Comparison of ENCODE assay signal across 16 cellular contexts in the genomic region with DNA sequence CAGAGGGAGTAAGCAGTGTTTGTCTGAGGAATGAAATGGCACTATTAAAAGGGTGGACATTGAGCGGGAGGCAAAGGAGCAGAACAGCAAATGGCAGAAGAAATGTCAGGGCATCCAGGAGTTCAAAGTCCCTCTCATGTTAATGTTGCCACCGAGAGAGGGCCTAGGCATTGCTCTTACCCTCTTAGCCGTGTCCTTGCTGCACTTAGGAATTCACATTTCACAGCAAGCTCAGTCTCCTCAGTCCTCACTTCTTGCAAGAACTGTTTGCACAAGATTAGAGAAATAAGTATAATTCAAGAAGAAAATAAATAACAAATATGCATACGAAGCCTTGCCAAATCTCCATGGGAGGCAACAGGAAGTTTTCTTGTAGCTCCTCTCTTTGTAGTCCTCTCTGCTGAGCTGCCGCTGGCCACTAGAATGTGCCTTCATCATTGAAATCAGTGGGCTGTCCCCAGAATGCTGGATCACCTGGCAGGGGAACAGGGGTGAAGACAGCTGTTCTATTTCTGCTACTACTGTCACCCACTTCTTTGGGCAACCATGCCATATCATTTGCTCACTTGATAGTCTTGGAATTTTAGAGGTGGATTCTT.
DNase-seq lines count a peak whose midpoint lies in the region; ATAC-seq, FAIRE-seq and TF ChIP-seq lines count a peak whose summit lies in the region.
"Had no signal": no experiment of that assay in that cellular context is flagged by ENCODE, and none has a peak within 500 bp of the region (broad histone marks: within the 10 kb centered on the region; RNA-seq: fewer than 3 reads in every experiment).

No MANE protein-coding gene starts in this region.

- H3K9me3 ChIP-seq in left lung (no peaks in the 10 kb centered on the region), gastrocnemius medialis (no peaks in the 10 kb centered on the region)
- H3K9me3 ChIP-seq: BLaER1, Caco-2 had no signal

- H3K4me3 ChIP-seq in left lung: no peak overlapping the region
- H3K4me3 ChIP-seq in gastrocnemius medialis: no peak overlapping the region
- H3K4me3 ChIP-seq: BLaER1, GM12878 had no signal

- no peak for FAIRE-seq in D721Med (lab: Jason Lieb, UNC)
- FAIRE-seq: GM12878, GM18507 had no signal

- H3K4me1 Mint-ChIP-seq in activated CD4-positive, alpha-beta T cell treated with anti-CD3 and anti-CD28 coated beads, Interleukin-2, amount 10 ng/mL, durations not matched to agents 24 days and 14 days: no peaks in the 10 kb centered on the region
- H3K4me1 Mint-ChIP-seq in nephron progenitor cell: peaks cover 32% of the 10 kb centered on the region
- H3K4me1 Mint-ChIP-seq: CD8-positive, alpha-beta memory T cell had no signal

- H3K9me3 Mint-ChIP-seq in activated CD4-positive, alpha-beta T cell treated with anti-CD3 and anti-CD28 coated beads, Interleukin-2, amount 10 ng/mL, durations not matched to agents 24 days and 14 days: no peaks in the 10 kb centered on the region
- no peaks in the 10 kb centered on the region for H3K9me3 Mint-ChIP-seq in nephron progenitor cell

- no peak overlapping the region for H3K27ac Mint-ChIP-seq in activated CD4-positive, alpha-beta T cell treated with anti-CD3 and anti-CD28 coated beads, Interleukin-2, amount 10 ng/mL, durations not matched to agents 24 days and 14 days
- peak overlapping the region; percentile 62 for H3K27ac Mint-ChIP-seq in nephron progenitor cell
- H3K27ac Mint-ChIP-seq: CD8-positive, alpha-beta memory T cell had no signal

- ATAC-seq in left lung: peak; percentile 71
- ATAC-seq in gastrocnemius medialis: no peak
- ATAC-seq: HCT116 had no signal

- H3K4me3 Mint-ChIP-seq in activated CD4-positive, alpha-beta T cell treated with anti-CD3 and anti-CD28 coated beads, Interleukin-2, amount 10 ng/mL, durations not matched to agents 24 days and 14 days: no peak overlapping the region
- no peak overlapping the region for H3K4me3 Mint-ChIP-seq in nephron progenitor cell
- H3K4me3 Mint-ChIP-seq: CD8-positive, alpha-beta memory T cell had no signal

- H3K4me1 ChIP-seq in left lung (no peaks in the 10 kb centered on the region), gastrocnemius medialis (no peaks in the 10 kb centered on the region)
- H3K4me1 ChIP-seq: BLaER1, Caco-2 had no signal

- H3K36me3 ChIP-seq in left lung (no peaks in the 10 kb centered on the region), gastrocnemius medialis (no peaks in the 10 kb centered on the region)
- H3K36me3 ChIP-seq: BLaER1 had no signal

- H3K36me3 Mint-ChIP-seq in activated CD4-positive, alpha-beta T cell treated with anti-CD3 and anti-CD28 coated beads, Interleukin-2, amount 10 ng/mL, durations not matched to agents 24 days and 14 days (ENCODE audit: low read depth): no peaks in the 10 kb centered on the region
- no peaks in the 10 kb centered on the region for H3K36me3 Mint-ChIP-seq in nephron progenitor cell (ENCODE audit: low read depth)
- H3K36me3 Mint-ChIP-seq: CD8-positive, alpha-beta memory T cell had no signal

- H3K27me3 Mint-ChIP-seq in activated CD4-positive, alpha-beta T cell treated with anti-CD3 and anti-CD28 coated beads, Interleukin-2, amount 10 ng/mL, durations not matched to agents 24 days and 14 days: peaks cover 2% of the 10 kb centered on the region
- H3K27me3 Mint-ChIP-seq in nephron progenitor cell (ENCODE audit: low read depth, poor library complexity): peaks cover 15% of the 10 kb centered on the region

- in situ Hi-C loops in gastrocnemius medialis (cut with MboI; ENCODE audit: low sequenced_read_pairs in 4 of 4): no loop called here

- H3K27me3 ChIP-seq in left lung (peaks cover 0 to 4% of the 10 kb centered on the region in 2 donors), gastrocnemius medialis (no peaks in the 10 kb centered on the region)
- H3K27me3 ChIP-seq: BLaER1 had no signal

- no peak for TF ChIP-seq POLR2A in gastrocnemius medialis (IDR thresholded peaks at IDR 0.05)

- TF ChIP-seq CTCF in left lung (IDR thresholded peaks at IDR 0.05) (no peak), nephron progenitor cell (IDR thresholded peaks at IDR 0.05) (no peak), gastrocnemius medialis (IDR thresholded peaks at IDR 0.05 in 4 of 5, conservative IDR thresholded peaks at IDR 0.05 in 1 of 5) (no peak), D721Med (IDR thresholded peaks at IDR 0.05; ENCODE audit: insufficient read depth, missing control alignments) (no peak)

- DNase-seq in activated CD4-positive, alpha-beta T cell treated with anti-CD3 and anti-CD28 coated beads, Interleukin-2, amount 10 ng/mL, durations not matched to agents 24 days and 14 days: peak; percentile 49
- DNase-seq in activated CD4-positive, alpha-beta T cell treated with anti-CD3 and anti-CD28 coated beads, Interleukin-2, amount 50 U/mL, for 1 hour: no peak
- DNase-seq in left lung: no peak
- no peak for DNase-seq in nephron progenitor cell
- DNase-seq in gastrocnemius medialis: no peak
- no peak for DNase-seq in DMS 273 (lab: John Stamatoyannopoulos, UW; ENCODE audit: unreplicated experiment)
- DNase-seq in D721Med (ENCODE audit: insufficient read length, low spot score): no peak
- DNase-seq: 8988T; AML-193; Caco-2; CD8-positive, alpha-beta memory T cell; DMS79 had no signal

- H3K27ac ChIP-seq in left lung: no peak overlapping the region
- H3K27ac ChIP-seq in gastrocnemius medialis: no peak overlapping the region
- H3K27ac ChIP-seq: BLaER1 had no signal

- intact Hi-C loops in activated CD4-positive, alpha-beta T cell treated with anti-CD3 and anti-CD28 coated beads, Interleukin-2, amount 10 ng/mL, durations not matched to agents 24 days and 14 days (cut with micrococcal nuclease): no loop called here
- intact Hi-C loops in left lung (cut with DNase I): no loop called here
- intact Hi-C loops in gastrocnemius medialis (cut with DNase I; ENCODE audit: low total_unique reads): no loop called here
